8 cellular contexts compared by ENCODE assay signal in the genomic region with DNA sequence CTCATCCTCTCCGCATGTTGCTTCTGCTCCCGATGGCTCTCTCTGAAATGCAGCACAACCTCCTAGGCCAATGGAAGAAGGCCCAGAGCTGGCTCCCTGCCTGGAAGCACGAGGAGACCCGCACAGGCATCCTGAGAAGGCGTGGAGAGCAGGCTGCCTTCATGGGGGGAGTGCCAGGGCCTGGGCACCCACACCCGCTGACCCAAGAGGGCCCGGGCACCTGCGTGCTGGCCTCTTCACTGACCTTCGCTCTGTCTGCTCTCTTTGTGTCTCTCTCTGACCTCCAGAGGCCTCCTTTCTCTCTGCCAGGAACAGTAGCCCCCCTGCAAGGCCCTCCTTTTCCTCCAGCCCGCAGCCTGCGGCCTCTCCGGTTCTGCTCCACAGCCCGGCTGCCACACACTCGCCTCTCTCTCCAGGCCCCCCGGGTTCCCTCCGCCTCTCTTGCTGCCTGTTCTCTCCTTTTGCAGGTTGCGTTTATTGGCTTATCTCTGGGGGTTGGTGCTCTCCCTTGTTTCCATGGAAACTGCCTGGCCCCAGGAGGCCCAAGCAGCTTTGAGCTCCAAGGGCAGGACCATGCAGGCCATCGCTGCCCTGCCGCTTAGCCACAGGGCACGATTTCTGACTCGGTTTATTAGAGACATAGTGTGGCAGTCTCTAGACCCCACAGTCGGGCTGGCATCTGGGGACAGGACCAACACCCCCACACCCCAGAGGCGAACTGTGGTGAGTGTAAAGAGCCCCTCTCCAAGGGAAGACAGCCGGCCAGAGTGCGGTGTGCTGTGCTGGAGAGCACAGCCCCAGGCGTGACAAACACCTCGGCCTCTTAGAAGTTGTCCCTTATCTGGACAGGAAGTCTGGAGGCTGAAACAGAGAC. TPM values are rescaled to one million over a fixed set of nuclear protein-coding genes. Genes with fewer than 3 reads are reported as not detected.
DNase-seq lines count a peak whose midpoint lies in the region; ATAC-seq and TF ChIP-seq lines count a peak whose summit lies in the region.

No MANE protein-coding gene starts in this region.

- H3K9ac ChIP-seq in SK-N-MC (ENCODE audit: insufficient read length) (peak overlapping the region; percentile 89), parathyroid adenoma (no peak overlapping the region)

- peak overlapping the region; percentile 65 for H3K4me2 ChIP-seq in parathyroid adenoma (ENCODE audit: low read length)

- H3K36me3 ChIP-seq in SK-N-MC (ENCODE audit: insufficient read depth, low read length) (peaks cover 2% of the 10 kb centered on the region; the same call in 1 of the 2 replicates), parathyroid adenoma (ENCODE audit: control insufficient read depth, insufficient read depth, low read length) (no peaks in the 10 kb centered on the region)

- H3K27ac ChIP-seq in SK-N-MC (no peak overlapping the region), parathyroid adenoma (peak overlapping the region; percentile 92)

- peak overlapping the region; percentile 54 for H2AFZ ChIP-seq in parathyroid adenoma

- H3K4me3 ChIP-seq in SK-N-MC (peak overlapping the region; percentile 83), parathyroid adenoma (ENCODE audit: low read depth, low read length) (peak overlapping the region; percentile 47)

- H3K4me1 ChIP-seq in parathyroid adenoma, result peaks cover 26% of the 10 kb centered on the region

- peaks cover 29% of the 10 kb centered on the region for H3K79me2 ChIP-seq in parathyroid adenoma

- no peak for ATAC-seq in GM21381 (IDR thresholded peaks at IDR 0.05; ENCODE audit: unreplicated experiment)

- no peak for TF ChIP-seq POLR2A in erythroblast (IDR thresholded peaks at IDR 0.05; ENCODE audit: low read length)

- in situ Hi-C loops in G401 (cut with HindIII; ENCODE audit: low sequenced_read_pairs), result no loop called here

- TF ChIP-seq CTCF in parathyroid adenoma (IDR thresholded peaks at IDR 0.05), result no peak

- no peaks in the 10 kb centered on the region for H3K9me3 ChIP-seq in SK-N-MC (ENCODE audit: low read depth, low read length)
- H3K9me3 ChIP-seq in parathyroid adenoma (ENCODE audit: control insufficient read depth, low read length), result no peaks in the 10 kb centered on the region

- no peaks in the 10 kb centered on the region for H3K27me3 ChIP-seq in parathyroid adenoma (ENCODE audit: control insufficient read depth, insufficient read depth, low read length)

- peak; percentile 80 for DNase-seq in G401 (ENCODE audit: low spot score)
- DNase-seq in SK-N-MC (ENCODE audit: low read depth, low spot score), result no peak
- peak; percentile 59 to 67 for DNase-seq in erythroblast (lab: John Stamatoyannopoulos, UW)
- no peak for DNase-seq in SW 1271 (lab: John Stamatoyannopoulos, UW)
- no peak for DNase-seq in activated CD4-positive, alpha-beta T cell treated with anti-CD3 and anti-CD28 coated beads for 1 hour
- DNase-seq in activated CD4-positive, alpha-beta T cell treated with anti-CD3 and anti-CD28 coated beads, Interleukin-2, amount 50 U/mL, for 48 hours, result no peak

RNA-seq across cellular contexts. Expression of a gene that starts 1.7 kb away (rescaled TPM):
- total RNA-seq in G401 (2014; rRNA removed; shearing (Covaris generic)), result 259 and 438 TPM in 2 replicates

RNA-seq across cellular contexts. Expression of a gene that starts 2.3 kb away (rescaled TPM):
- total RNA-seq in G401 (2014; rRNA removed; shearing (Covaris generic)), result 52.7 and 63.9 TPM in 2 replicates

RNA-seq across cellular contexts. Expression of a gene that starts 14.5 kb away (rescaled TPM):
- not detected in 2 replicates for total RNA-seq in G401 (2014; rRNA removed; shearing (Covaris generic))

RNA-seq across cellular contexts. Expression of a gene that starts 38.8 kb away (rescaled TPM):
- 71.6 and 76.7 TPM in 2 replicates for total RNA-seq in G401 (2014; rRNA removed; shearing (Covaris generic))

RNA-seq across cellular contexts. Expression of a gene that starts 54.7 kb away (rescaled TPM):
- 0.10 TPM in 1 of 2 replicates, not detected in the other for total RNA-seq in G401 (2014; rRNA removed; shearing (Covaris generic))

Comparison
In these comparisons a context has a peak if more than half of its experiments do, and no peak if none do; other contexts are left out.
1. DNase-seq: peak in G401 (single experiment) and erythroblast (2 of 2); none in SK-N-MC (single experiment), SW 1271 (0 of 2), activated CD4-positive, alpha-beta T cell treated with anti-CD3 and anti-CD28 coated beads for 1 hour (single experiment) and activated CD4-positive, alpha-beta T cell treated with anti-CD3 and anti-CD28 coated beads, Interleukin-2, amount 50 U/mL, for 48 hours (0 of 2).